11 cellular contexts compared by ENCODE assay signal in the genomic region with DNA sequence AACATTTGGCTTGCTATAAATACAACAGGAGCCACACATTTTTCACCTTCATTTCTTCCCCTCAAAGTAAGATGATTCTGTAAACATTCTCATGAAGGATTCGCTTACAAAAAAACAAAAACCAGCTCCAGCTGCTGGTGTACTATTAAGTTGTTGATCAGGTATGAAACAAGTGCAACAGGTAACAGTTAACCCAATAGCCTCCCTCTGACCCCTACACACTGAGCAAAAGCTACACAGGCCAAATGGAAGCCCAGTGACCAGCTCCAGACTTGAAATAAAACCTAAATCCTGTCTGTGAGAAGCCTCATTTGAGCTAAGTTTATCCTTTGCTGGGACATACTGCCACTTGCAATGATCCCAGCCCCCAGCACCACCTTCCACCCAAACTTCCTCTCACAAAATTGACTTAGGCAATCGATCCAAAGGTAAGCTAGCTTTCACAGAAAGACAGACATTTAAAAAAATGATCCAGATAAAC. TPM values are rescaled to one million over a fixed set of nuclear protein-coding genes. Genes with fewer than 3 reads are reported as not detected.
DNase-seq lines count a peak whose midpoint lies in the region; ATAC-seq, FAIRE-seq and TF ChIP-seq lines count a peak whose summit lies in the region.
"Had no signal": no experiment of that assay in that cellular context is flagged by ENCODE, and none has a peak within 500 bp of the region (broad histone marks: within the 10 kb centered on the region; RNA-seq: fewer than 3 reads in every experiment).

No MANE protein-coding gene starts in this region.

- H3K36me3 ChIP-seq in iPS-15b (ENCODE audit: control insufficient read depth, insufficient read depth, low read length), result no peaks in the 10 kb centered on the region

- intact Hi-C loops in activated CD4-positive, alpha-beta T cell treated with anti-CD3 and anti-CD28 coated beads, Interleukin-2, amount 10 ng/mL, durations not matched to agents 24 days and 14 days (cut with micrococcal nuclease), result loop anchor here (5.0 kb wide), 1 partner anchor 314 kb away; the partner anchor contains the start of gene SOD1

- H3K4me1 ChIP-seq in iPS-15b (ENCODE audit: control insufficient read depth, insufficient read depth, low read length), result peaks cover 15% of the 10 kb centered on the region
- H3K4me1 ChIP-seq: A549 had no signal

- H3K4me1 Mint-ChIP-seq in activated CD4-positive, alpha-beta T cell treated with anti-CD3 and anti-CD28 coated beads, Interleukin-2, amount 10 ng/mL, durations not matched to agents 24 days and 14 days, result peaks cover 69% of the 10 kb centered on the region
- H3K4me1 Mint-ChIP-seq in activated naive CD8-positive, alpha-beta T cell treated with anti-CD3 and anti-CD28 coated beads, Interleukin-2, amount 50 U/mL, for 24 hours, result peaks cover 64% of the 10 kb centered on the region
- H3K4me1 Mint-ChIP-seq in stimulated activated effector memory CD8-positive, alpha-beta T cell treated with anti-CD3 and anti-CD28 coated beads, Interleukin-12 subunit alpha, Interleukin-12 subunit beta, amount 100 ng/mL, for 72 hours, result peaks cover 33% of the 10 kb centered on the region

- peak overlapping the region; percentile 32 for H3K9ac ChIP-seq in iPS-15b (ENCODE audit: low read depth, low read length)

- H3K36me3 Mint-ChIP-seq in activated CD4-positive, alpha-beta T cell treated with anti-CD3 and anti-CD28 coated beads, Interleukin-2, amount 10 ng/mL, durations not matched to agents 24 days and 14 days (ENCODE audit: low read depth), result peaks cover 28% of the 10 kb centered on the region
- H3K36me3 Mint-ChIP-seq in activated naive CD8-positive, alpha-beta T cell treated with anti-CD3 and anti-CD28 coated beads, Interleukin-2, amount 50 U/mL, for 24 hours (ENCODE audit: low read depth), result peaks cover 11% of the 10 kb centered on the region
- no peaks in the 10 kb centered on the region for H3K36me3 Mint-ChIP-seq in stimulated activated effector memory CD8-positive, alpha-beta T cell treated with anti-CD3 and anti-CD28 coated beads, Interleukin-12 subunit alpha, Interleukin-12 subunit beta, amount 100 ng/mL, for 72 hours

- H3K27me3 Mint-ChIP-seq in activated CD4-positive, alpha-beta T cell treated with anti-CD3 and anti-CD28 coated beads, Interleukin-2, amount 10 ng/mL, durations not matched to agents 24 days and 14 days, result peaks cover 17% of the 10 kb centered on the region
- peaks cover 11% of the 10 kb centered on the region for H3K27me3 Mint-ChIP-seq in activated naive CD8-positive, alpha-beta T cell treated with anti-CD3 and anti-CD28 coated beads, Interleukin-2, amount 50 U/mL, for 24 hours

- no peak for DNase-seq in activated CD4-positive, alpha-beta T cell treated with anti-CD3 and anti-CD28 coated beads, Interleukin-2, amount 10 ng/mL, durations not matched to agents 24 days and 14 days
- no peak for DNase-seq in activated CD4-positive, alpha-beta T cell treated with anti-CD3 and anti-CD28 coated beads, Interleukin-2, amount 50 U/mL, for 48 hours
- DNase-seq in activated naive CD8-positive, alpha-beta T cell treated with anti-CD3 and anti-CD28 coated beads, Interleukin-2, amount 50 U/mL, for 24 hours, result no peak
- DNase-seq in stimulated activated effector memory CD8-positive, alpha-beta T cell treated with anti-CD3 and anti-CD28 coated beads, Interleukin-12 subunit alpha, Interleukin-12 subunit beta, amount 100 ng/mL, for 72 hours (ENCODE audit: low spot score in 2 of 2), result no peak
- no peak for DNase-seq in H54 (ENCODE audit: insufficient read length, low spot score)
- no peak for DNase-seq in inferior parietal cortex (ENCODE audit: extremely low spot score)
- DNase-seq in COR-L47 (lab: John Stamatoyannopoulos, UW), result no peak
- DNase-seq: activated gamma-delta T cell treated with Interleukin-2 at 50 U/mL for 16 hours; stimulated activated CD4-positive, alpha-beta T cell treated with anti-CD3 and anti-CD28 coated beads, Interleukin-4, amount 100 ng/mL, for 24 hours had no signal

- H3K27ac Mint-ChIP-seq in activated CD4-positive, alpha-beta T cell treated with anti-CD3 and anti-CD28 coated beads, Interleukin-2, amount 10 ng/mL, durations not matched to agents 24 days and 14 days, result peak overlapping the region; percentile 90
- peak overlapping the region; percentile 84 for H3K27ac Mint-ChIP-seq in activated naive CD8-positive, alpha-beta T cell treated with anti-CD3 and anti-CD28 coated beads, Interleukin-2, amount 50 U/mL, for 24 hours
- H3K27ac Mint-ChIP-seq in stimulated activated effector memory CD8-positive, alpha-beta T cell treated with anti-CD3 and anti-CD28 coated beads, Interleukin-12 subunit alpha, Interleukin-12 subunit beta, amount 100 ng/mL, for 72 hours, result peak overlapping the region; percentile 92

- peak overlapping the region; percentile 69 for H3K4me3 ChIP-seq in iPS-15b (ENCODE audit: low read depth, low read length)
- H3K4me3 ChIP-seq: A549 had no signal

- TF ChIP-seq POLR2A in H54 (IDR thresholded peaks at IDR 0.05; ENCODE audit: low read depth, low read length), result no peak

- H3K4me3 Mint-ChIP-seq in activated CD4-positive, alpha-beta T cell treated with anti-CD3 and anti-CD28 coated beads, Interleukin-2, amount 10 ng/mL, durations not matched to agents 24 days and 14 days, result peak overlapping the region; percentile 97
- peak overlapping the region; percentile 93 for H3K4me3 Mint-ChIP-seq in activated naive CD8-positive, alpha-beta T cell treated with anti-CD3 and anti-CD28 coated beads, Interleukin-2, amount 50 U/mL, for 24 hours
- peak overlapping the region; percentile 85 for H3K4me3 Mint-ChIP-seq in stimulated activated effector memory CD8-positive, alpha-beta T cell treated with anti-CD3 and anti-CD28 coated beads, Interleukin-12 subunit alpha, Interleukin-12 subunit beta, amount 100 ng/mL, for 72 hours

- no peak for ATAC-seq in activated naive CD8-positive, alpha-beta T cell treated with anti-CD3 and anti-CD28 coated beads, Interleukin-2, amount 50 U/mL, for 24 hours
- ATAC-seq in stimulated activated effector memory CD8-positive, alpha-beta T cell treated with anti-CD3 and anti-CD28 coated beads, Interleukin-12 subunit alpha, Interleukin-12 subunit beta, amount 100 ng/mL, for 72 hours, result no peak
- ATAC-seq: A549 had no signal

- no peak for FAIRE-seq in H54 (lab: Jason Lieb, UNC)
- FAIRE-seq: A549 had no signal

- H3K27me3 ChIP-seq in iPS-15b (ENCODE audit: control insufficient read depth, insufficient read depth, low read length), result no peaks in the 10 kb centered on the region

- no peaks in the 10 kb centered on the region for H3K9me3 ChIP-seq in iPS-15b (ENCODE audit: control insufficient read depth, insufficient read depth, low read length)
- H3K9me3 ChIP-seq: A549 had no signal

- no peaks in the 10 kb centered on the region for H3K9me3 Mint-ChIP-seq in activated CD4-positive, alpha-beta T cell treated with anti-CD3 and anti-CD28 coated beads, Interleukin-2, amount 10 ng/mL, durations not matched to agents 24 days and 14 days
- H3K9me3 Mint-ChIP-seq in activated naive CD8-positive, alpha-beta T cell treated with anti-CD3 and anti-CD28 coated beads, Interleukin-2, amount 50 U/mL, for 24 hours, result no peaks in the 10 kb centered on the region
- no peaks in the 10 kb centered on the region for H3K9me3 Mint-ChIP-seq in stimulated activated effector memory CD8-positive, alpha-beta T cell treated with anti-CD3 and anti-CD28 coated beads, Interleukin-12 subunit alpha, Interleukin-12 subunit beta, amount 100 ng/mL, for 72 hours

RNA-seq across cellular contexts. Expression of gene TIAM1, which starts 1.0 kb away (rescaled TPM):
- total RNA-seq in activated CD4-positive, alpha-beta T cell treated with anti-CD3 and anti-CD28 coated beads, Interleukin-2, amount 10 ng/mL, durations not matched to agents 24 days and 14 days, result 104 and 105 TPM in 2 replicates
